Comparison of ENCODE assay signal across 8 cellular contexts in genomic region chr1:101236546-101237228, GRCh38. TPM values are rescaled to one million over a fixed set of nuclear protein-coding genes. Genes with fewer than 3 reads are reported as not detected.
DNase-seq lines count a peak whose midpoint lies in the region; ATAC-seq and TF ChIP-seq lines count a peak whose summit lies in the region.

S1PR1 (plus strand) TSS chr1:101237019; CDS start chr1:101238985, 1,966 bp downstream.

- H3K4ac ChIP-seq in mesenchymal stem cell (ENCODE audit: low read depth in 1 of 2, low read length in 2 of 2), result no peak within 1 kb of the TSS

- no peaks in the 10 kb centered on the region for H3K9me2 ChIP-seq in DOHH2 (replicated peaks; ENCODE audit: control insufficient read depth, low read length)

- no peaks in the 10 kb centered on the region for H3K79me2 ChIP-seq in DOHH2 (ENCODE audit: control insufficient read depth, low read length)

- TF ChIP-seq CTCF in DOHH2 (IDR thresholded peaks at IDR 0.05; ENCODE audit: low read depth, low read length, poor library complexity, severe bottlenecking), result peak; percentile 10

- no peaks in the 10 kb centered on the region for H3K9me3 ChIP-seq in DOHH2 (ENCODE audit: control insufficient read depth, insufficient read depth, low read length)
- H3K9me3 ChIP-seq in MG63, result no peaks in the 10 kb centered on the region
- H3K9me3 ChIP-seq in effector memory CD4-positive, alpha-beta T cell (ENCODE audit: control insufficient read depth, low read length), result no peaks in the 10 kb centered on the region
- H3K9me3 ChIP-seq in mesenchymal stem cell (ENCODE audit: control insufficient read depth, low read length), result no peaks in the 10 kb centered on the region

- H2BK15ac ChIP-seq in mesenchymal stem cell (ENCODE audit: low read depth, poor library complexity, severe bottlenecking), result peak within 1 kb of the TSS; percentile 80

- no peak within 1 kb of the TSS for H2AK5ac ChIP-seq in mesenchymal stem cell (ENCODE audit: low read length, severe bottlenecking)

- no peak within 1 kb of the TSS for H2BK5ac ChIP-seq in mesenchymal stem cell (ENCODE audit: low read depth, low read length, poor library complexity, severe bottlenecking)

- peak; percentile 31 for DNase-seq in MG63
- peak; percentile 87 for DNase-seq in activated CD8-positive, alpha-beta memory T cell treated with anti-CD3 and anti-CD28 coated beads for 24 hours
- DNase-seq in effector memory CD4-positive, alpha-beta T cell, result peak; percentile 64 to 70 (median 69)
- DNase-seq in mesenchymal stem cell, result peak; percentile 76
- peak; percentile 47 for DNase-seq in stimulated activated CD8-positive, alpha-beta memory T cell treated with anti-CD3 and anti-CD28 coated beads, Interleukin-15, amount 100 ng/mL, for 1 hour (ENCODE audit: low read depth)
- DNase-seq in GF-D8 (lab: John Stamatoyannopoulos, UW), result no peak

- no peaks in the 10 kb centered on the region for H4K20me1 ChIP-seq in DOHH2 (ENCODE audit: control insufficient read depth, insufficient read depth, low read depth, low read length)

- peak; percentile 11 for ATAC-seq in GM21825 (IDR thresholded peaks at IDR 0.05; ENCODE audit: unreplicated experiment)

- H2BK120ac ChIP-seq in mesenchymal stem cell (ENCODE audit: low read depth, low read length), result peak within 1 kb of the TSS; percentile 49

- no peak within 1 kb of the TSS for H3K27ac ChIP-seq in DOHH2 (ENCODE audit: low read depth, low read length)
- H3K27ac ChIP-seq in effector memory CD4-positive, alpha-beta T cell (ENCODE audit: insufficient read depth, low read length, poor library complexity, severe bottlenecking), result peak within 1 kb of the TSS; percentile 91
- no peak within 1 kb of the TSS for H3K27ac ChIP-seq in mesenchymal stem cell (ENCODE audit: low read length, poor library complexity, severe bottlenecking)

- H3K4me1 ChIP-seq in DOHH2 (ENCODE audit: control insufficient read depth, low read length) (peaks cover 46% of the 10 kb centered on the region), mesenchymal stem cell (ENCODE audit: control insufficient read depth, insufficient read depth, low read depth, low read length) (peaks cover 12% of the 10 kb centered on the region)
- peaks cover 34% of the 10 kb centered on the region for H3K4me1 ChIP-seq in effector memory CD4-positive, alpha-beta T cell (ENCODE audit: control insufficient read depth, insufficient read depth, low read length, poor library complexity, severe bottlenecking)

- peak within 1 kb of the TSS in 1 of 2 experiments; percentile 35 for H3K14ac ChIP-seq in mesenchymal stem cell (ENCODE audit: low read length in 2 of 2)

- H3K79me1 ChIP-seq in mesenchymal stem cell (replicated peaks; ENCODE audit: low read length, poor library complexity, severe bottlenecking), result no peaks in the 10 kb centered on the region

- H3K4me3 ChIP-seq in DOHH2 (ENCODE audit: low read length) (peak within 1 kb of the TSS; percentile 74), MG63 (peak within 1 kb of the TSS; percentile 37), mesenchymal stem cell (ENCODE audit: insufficient read depth in 1 of 2, low read depth in 1 of 2, low read length in 2 of 2) (peak within 1 kb of the TSS; percentile 74 to 82)
- peak within 1 kb of the TSS; percentile 88 for H3K4me3 ChIP-seq in effector memory CD4-positive, alpha-beta T cell (ENCODE audit: insufficient read depth, low read depth, low read length, poor library complexity, severe bottlenecking)

- H2AFZ ChIP-seq in mesenchymal stem cell (ENCODE audit: low read depth, low read length), result peak within 1 kb of the TSS; percentile 84

- WGBS in mesenchymal stem cell, result under 1% methylated on average over 40 of the region's 45 CpGs

- peak within 1 kb of the TSS; percentile 50 for H4K91ac ChIP-seq in mesenchymal stem cell (ENCODE audit: low read length)

- H3K36me3 ChIP-seq in DOHH2 (ENCODE audit: control insufficient read depth, low read length), result no peaks in the 10 kb centered on the region
- H3K36me3 ChIP-seq in MG63, result no peaks in the 10 kb centered on the region
- H3K36me3 ChIP-seq in effector memory CD4-positive, alpha-beta T cell (ENCODE audit: control insufficient read depth, insufficient read depth, low read length), result peaks cover 25% of the 10 kb centered on the region
- peaks cover 4 to 10% of the 10 kb centered on the region in 2 experiments for H3K36me3 ChIP-seq in mesenchymal stem cell (ENCODE audit: control insufficient read depth in 1 of 2, insufficient read depth in 2 of 2, low read depth in 1 of 2, low read length in 2 of 2)

- H3K23ac ChIP-seq in mesenchymal stem cell (ENCODE audit: low read length in 2 of 2), result peak within 1 kb of the TSS in 1 of 2 experiments; percentile 77

- H3K18ac ChIP-seq in mesenchymal stem cell (ENCODE audit: low read depth in 1 of 2, low read length in 2 of 2), result peak within 1 kb of the TSS; percentile 83 to 95

- H4K8ac ChIP-seq in mesenchymal stem cell (ENCODE audit: low read length), result peak within 1 kb of the TSS; percentile 72

- peak within 1 kb of the TSS; percentile 83 for H3K9ac ChIP-seq in mesenchymal stem cell (ENCODE audit: low read length)

- H3K4me2 ChIP-seq in DOHH2 (ENCODE audit: low read length), result peak within 1 kb of the TSS; percentile 86
- H3K4me2 ChIP-seq in mesenchymal stem cell (ENCODE audit: low read length, poor library complexity, severe bottlenecking), result peak within 1 kb of the TSS; percentile 99

- H3K27me3 ChIP-seq in DOHH2 (ENCODE audit: control insufficient read depth, low read length), result peaks cover 42% of the 10 kb centered on the region
- H3K27me3 ChIP-seq in MG63, result peaks cover 22% of the 10 kb centered on the region
- H3K27me3 ChIP-seq in effector memory CD4-positive, alpha-beta T cell (replicated peaks; ENCODE audit: control insufficient read depth, insufficient read depth, low read length, poor library complexity, severe bottlenecking), result no peaks in the 10 kb centered on the region
- peaks cover 0 to 18% of the 10 kb centered on the region in 2 experiments for H3K27me3 ChIP-seq in mesenchymal stem cell (ENCODE audit: control insufficient read depth in 1 of 2, insufficient read depth in 1 of 2, low read length in 2 of 2)

- peaks cover 8% of the 10 kb centered on the region; the same call in 1 of the 2 replicates for H3F3A ChIP-seq in DOHH2 (ENCODE audit: control insufficient read depth, insufficient read depth)

- H2BK12ac ChIP-seq in mesenchymal stem cell (ENCODE audit: low read length in 2 of 2), result peak within 1 kb of the TSS in 1 of 2 experiments; percentile 15

RNA-seq across cellular contexts. Expression of gene S1PR1, which starts in this region (rescaled TPM):
- 0.30 TPM in 1 of 2 replicates, not detected in the other for total RNA-seq in MG63 (2014; rRNA removed; shearing (Covaris generic); ENCODE audit: low replicate concordance)
- 3.3 TPM for polyA plus RNA-seq in mesenchymal stem cell (2013, experiment 1 of 2)
- polyA plus RNA-seq in mesenchymal stem cell (2013, experiment 2 of 2), result 3.9 TPM

Comparison
In these comparisons a context has a peak if more than half of its experiments do, and no peak if none do; other contexts are left out.
1. Peak in DNase-seq and H3K4me3 ChIP-seq in MG63; RNA of the gene not detected or under 1 TPM.
2. H3K4me3 ChIP-seq: peak in every context shown above with its lines; median percentile 88 in effector memory CD4-positive, alpha-beta T cell; 78 in mesenchymal stem cell; 74 in DOHH2; 37 in MG63.